Comparison of ENCODE assay signal across 9 cellular contexts in the genomic region with DNA sequence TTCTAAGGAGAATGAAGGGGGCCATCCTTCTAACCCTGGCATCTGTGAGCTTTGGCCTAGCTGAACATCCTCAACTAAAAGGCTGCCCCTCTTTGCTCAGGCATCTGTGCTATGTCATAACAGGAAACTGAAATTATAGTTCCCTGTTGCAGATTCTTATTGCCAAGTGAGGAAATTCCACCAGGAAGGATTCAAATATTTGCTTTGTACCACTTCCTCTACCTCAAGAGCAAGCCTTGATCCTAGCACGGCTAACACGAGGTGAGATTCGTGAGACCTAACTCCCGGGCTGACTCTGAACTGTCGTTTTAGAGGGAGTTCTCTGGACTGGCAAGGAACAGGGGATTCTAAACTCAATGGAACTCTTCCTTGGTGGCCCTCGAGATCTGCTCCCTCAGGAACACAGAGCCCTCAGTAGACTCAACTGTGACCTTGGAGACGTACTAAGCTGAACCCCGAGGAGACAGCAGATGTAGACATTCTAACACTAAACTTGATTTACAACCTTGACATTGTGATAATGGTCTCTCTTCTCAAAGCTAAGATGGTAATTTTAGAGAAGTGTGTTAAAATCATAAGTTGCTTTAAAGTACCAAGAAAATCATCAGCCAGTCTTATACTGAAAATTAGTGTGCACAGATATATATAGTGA. TPM values are rescaled to one million over a fixed set of nuclear protein-coding genes. Genes with fewer than 3 reads are reported as not detected.
A peak's percentile ranks its signal among the peaks of the same experiment; 100 is the strongest.
DNase-seq lines count a peak whose midpoint lies in the region; ATAC-seq and TF ChIP-seq lines count a peak whose summit lies in the region.
"Had no signal": no experiment of that assay in that cellular context is flagged by ENCODE, and none has a peak within 500 bp of the region (broad histone marks: within the 10 kb centered on the region; RNA-seq: fewer than 3 reads in every experiment).

No MANE protein-coding gene starts in this region.

- 58 to 63% methylated on average over 8 of the region's 8 CpGs for WGBS in esophagus, 2 donors

- no peaks in the 10 kb centered on the region for H3K4me1 ChIP-seq in esophagus (ENCODE audit: control insufficient read depth in 2 of 2, insufficient read depth in 2 of 2, low read length in 1 of 2)
- H3K4me1 ChIP-seq in gastrocnemius medialis: peaks cover 8 to 22% of the 10 kb centered on the region in 2 donors

- no peak overlapping the region for H3K4me3 ChIP-seq in esophagus (ENCODE audit: low read depth in 1 of 2, low read length in 2 of 2)
- H3K4me3 ChIP-seq in gastrocnemius medialis: no peak overlapping the region

- no peaks in the 10 kb centered on the region for H3K27me3 ChIP-seq in esophagus (ENCODE audit: control insufficient read depth in 1 of 2, insufficient read depth in 2 of 2, low read length in 2 of 2)
- H3K27me3 ChIP-seq in gastrocnemius medialis: no peaks in the 10 kb centered on the region

- H3K9me3 ChIP-seq in esophagus (ENCODE audit: control insufficient read depth in 2 of 2, insufficient read depth in 1 of 2, low read depth in 1 of 2, low read length in 1 of 2) (no peaks in the 10 kb centered on the region), gastrocnemius medialis (no peaks in the 10 kb centered on the region)

- DNase-seq in GF-D8 (lab: John Stamatoyannopoulos, UW): peak; percentile 90
- peak; percentile 78 for DNase-seq in NOMO-1 treated with DMSO at 0.1 percent for 48 hours (lab: John Stamatoyannopoulos, UW; ENCODE audit: unreplicated experiment)
- DNase-seq in gastrocnemius medialis: no peak
- no peak for DNase-seq in islet precursor cell
- no peak for DNase-seq in omental fat pad (ENCODE audit: low spot score)
- no peak for DNase-seq in activated T-cell treated with anti-CD3 and anti-CD28 coated beads for 4 hours
- DNase-seq in nucleus accumbens (lab: John Stamatoyannopoulos, UW): no peak
- DNase-seq: NCI-H69 had no signal

- TF ChIP-seq POLR2A in gastrocnemius medialis (IDR thresholded peaks at IDR 0.05): no peak

- intact Hi-C loops in gastrocnemius medialis (cut with DNase I; ENCODE audit: low total_unique reads): loop anchor here (5.0 kb wide), 1 partner anchor 823 kb away; a partner anchor contains a TSS

- in situ Hi-C loops in gastrocnemius medialis (cut with MboI; ENCODE audit: low sequenced_read_pairs in 4 of 4): no loop called here

- TF ChIP-seq CTCF in gastrocnemius medialis (IDR thresholded peaks at IDR 0.05 in 4 of 5, conservative IDR thresholded peaks at IDR 0.05 in 1 of 5) (no peak), omental fat pad (IDR thresholded peaks at IDR 0.05) (no peak)

- peak overlapping the region; percentile 62 to 80 for H3K27ac ChIP-seq in esophagus (ENCODE audit: low read depth in 2 of 2, low read length in 1 of 2)
- peak overlapping the region; percentile 13 to 50 (median 36) for H3K27ac ChIP-seq in gastrocnemius medialis

- no peaks in the 10 kb centered on the region for H3K36me3 ChIP-seq in esophagus (ENCODE audit: control insufficient read depth in 2 of 2, insufficient read depth in 2 of 2, low read length in 1 of 2)
- H3K36me3 ChIP-seq in gastrocnemius medialis: peaks cover 0 to 4% of the 10 kb centered on the region in 2 donors

- ATAC-seq in gastrocnemius medialis (no peak), omental fat pad (ENCODE audit: low FRiP score) (no peak)

RNA-seq across cellular contexts. Expression of a gene that starts 4.2 kb away (rescaled TPM):
- polyA plus RNA-seq in esophagus: 10 to 100 TPM; 22.9 to 34.3 TPM
- 10 to 100 TPM; 61.9 to 84.4 (median 72.5) TPM for total RNA-seq in gastrocnemius medialis
- total RNA-seq in omental fat pad: 10 to 100 TPM; 72.9 to 93.9 (median 84.7) TPM

RNA-seq across cellular contexts. Expression of a gene that starts 43.9 kb away (rescaled TPM):
- polyA plus RNA-seq in esophagus: 1 to 10 TPM; 3.1 to 6.9 TPM
- 10 to 100 TPM; 17.3 to 34.0 (median 27.9) TPM for total RNA-seq in gastrocnemius medialis
- 10 to 100 TPM; 16.8 to 25.2 (median 22.4) TPM for total RNA-seq in omental fat pad

RNA-seq across cellular contexts. Expression of a gene that starts 59.7 kb away (rescaled TPM):
- polyA plus RNA-seq in esophagus: under 1 TPM; 0.08 to 0.12 TPM
- total RNA-seq in gastrocnemius medialis (not detected), omental fat pad (not detected)

Comparison
In these comparisons a context has a peak if more than half of its experiments do, and no peak if none do; other contexts are left out.
1. DNase-seq: peak in GF-D8 (single experiment) and NOMO-1 treated with DMSO at 0.1 percent for 48 hours (single experiment); none in gastrocnemius medialis (0 of 2), islet precursor cell (single experiment), omental fat pad (single experiment), activated T-cell treated with anti-CD3 and anti-CD28 coated beads for 4 hours (single experiment) and nucleus accumbens (0 of 56).